In the genomic region with DNA sequence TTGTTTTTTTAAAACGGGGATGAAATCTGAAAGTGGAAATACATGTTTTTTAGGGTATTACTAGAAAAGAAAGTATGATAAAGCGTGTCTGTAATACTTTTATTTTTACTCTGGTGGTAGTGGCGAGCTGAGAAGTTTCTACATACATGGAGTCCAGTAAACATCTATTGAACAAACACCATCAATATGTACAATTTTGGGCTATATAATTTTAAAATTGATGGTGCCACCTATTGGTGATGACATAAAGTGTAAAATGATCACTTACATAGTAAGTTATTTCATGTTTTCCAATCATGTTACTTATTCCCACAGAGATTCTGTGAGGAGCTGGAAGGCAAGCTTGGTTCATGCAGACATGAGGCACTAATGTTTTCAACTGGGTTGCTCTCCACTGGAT, we compare ENCODE assay signal across 8 cellular contexts. TPM values are rescaled to one million over a fixed set of nuclear protein-coding genes. Genes with fewer than 3 reads are reported as not detected.
A peak's percentile ranks its signal among the peaks of the same experiment; 100 is the strongest.
DNase-seq lines count a peak whose midpoint lies in the region; ATAC-seq and TF ChIP-seq lines count a peak whose summit lies in the region.

No MANE protein-coding gene starts in this region.

- no peaks in the 10 kb centered on the region for H4K20me1 ChIP-seq in neural progenitor cell (ENCODE audit: low read depth)

- DNase-seq in activated naive CD8-positive, alpha-beta T cell treated with anti-CD3 and anti-CD28 coated beads, Interleukin-2, amount 10 ng/mL, durations not matched to agents 7 days and 5 days: no peak
- DNase-seq in activated naive CD8-positive, alpha-beta T cell treated with anti-CD3 and anti-CD28 coated beads for 36 hours: no peak
- DNase-seq in NCI-H446 treated with DMSO at 0.1 percent for 48 hours (lab: John Stamatoyannopoulos, UW) (peak; percentile 25), dermis blood vessel endothelial cell (peak; percentile 53), neural progenitor cell (ENCODE audit: low spot score) (no peak), AG08396 (ENCODE audit: low spot score) (no peak), NCI-H146 (lab: John Stamatoyannopoulos, UW) (no peak), mucosa of gallbladder (ENCODE audit: low spot score) (no peak)

- peaks cover 11% of the 10 kb centered on the region for H3K36me3 Mint-ChIP-seq in activated naive CD8-positive, alpha-beta T cell treated with anti-CD3 and anti-CD28 coated beads, Interleukin-2, amount 10 ng/mL, durations not matched to agents 7 days and 5 days
- no peaks in the 10 kb centered on the region for H3K36me3 Mint-ChIP-seq in activated naive CD8-positive, alpha-beta T cell treated with anti-CD3 and anti-CD28 coated beads for 36 hours
- H3K36me3 Mint-ChIP-seq in neural progenitor cell: peaks cover 2% of the 10 kb centered on the region

- no peak overlapping the region for H3K27ac Mint-ChIP-seq in activated naive CD8-positive, alpha-beta T cell treated with anti-CD3 and anti-CD28 coated beads, Interleukin-2, amount 10 ng/mL, durations not matched to agents 7 days and 5 days
- H3K27ac Mint-ChIP-seq in activated naive CD8-positive, alpha-beta T cell treated with anti-CD3 and anti-CD28 coated beads for 36 hours: no peak overlapping the region
- H3K27ac Mint-ChIP-seq in neural progenitor cell: no peak overlapping the region

- no peaks in the 10 kb centered on the region for H3K27me3 Mint-ChIP-seq in activated naive CD8-positive, alpha-beta T cell treated with anti-CD3 and anti-CD28 coated beads, Interleukin-2, amount 10 ng/mL, durations not matched to agents 7 days and 5 days
- H3K27me3 Mint-ChIP-seq in activated naive CD8-positive, alpha-beta T cell treated with anti-CD3 and anti-CD28 coated beads for 36 hours: no peaks in the 10 kb centered on the region
- peaks cover 2% of the 10 kb centered on the region for H3K27me3 Mint-ChIP-seq in neural progenitor cell (ENCODE audit: insufficient read depth, low read depth)

- ATAC-seq in activated naive CD8-positive, alpha-beta T cell treated with anti-CD3 and anti-CD28 coated beads, Interleukin-2, amount 10 ng/mL, durations not matched to agents 7 days and 5 days (ENCODE audit: low read depth): peak; percentile 68

- no peak overlapping the region for H3K4me3 ChIP-seq in neural progenitor cell

- no peaks in the 10 kb centered on the region for H3K27me3 ChIP-seq in neural progenitor cell

- H3K4me1 Mint-ChIP-seq in activated naive CD8-positive, alpha-beta T cell treated with anti-CD3 and anti-CD28 coated beads, Interleukin-2, amount 10 ng/mL, durations not matched to agents 7 days and 5 days: peaks cover 37% of the 10 kb centered on the region
- peaks cover 25% of the 10 kb centered on the region for H3K4me1 Mint-ChIP-seq in activated naive CD8-positive, alpha-beta T cell treated with anti-CD3 and anti-CD28 coated beads for 36 hours
- peaks cover 7% of the 10 kb centered on the region for H3K4me1 Mint-ChIP-seq in neural progenitor cell

- H3K4me1 ChIP-seq in neural progenitor cell: peaks cover 7% of the 10 kb centered on the region

- POLR2A ChIA-PET in activated naive CD8-positive, alpha-beta T cell treated with anti-CD3 and anti-CD28 coated beads, Interleukin-2, amount 10 ng/mL, durations not matched to agents 7 days and 5 days (lab: Charles Lee): interaction anchor here (1.1 to 12.4 kb wide), 3 partner anchors 30 to 131 kb away, joined by 3 to 256 read pairs (median 5); a partner anchor contains a TSS

- peak; percentile 31 for TF ChIP-seq CTCF in neural progenitor cell (IDR thresholded peaks at IDR 0.05)

- no peak overlapping the region for H3K4me2 ChIP-seq in neural progenitor cell

- no peaks in the 10 kb centered on the region for H3K36me3 ChIP-seq in neural progenitor cell

- H3K9me3 Mint-ChIP-seq in activated naive CD8-positive, alpha-beta T cell treated with anti-CD3 and anti-CD28 coated beads, Interleukin-2, amount 10 ng/mL, durations not matched to agents 7 days and 5 days: peaks cover 2% of the 10 kb centered on the region
- no peaks in the 10 kb centered on the region for H3K9me3 Mint-ChIP-seq in activated naive CD8-positive, alpha-beta T cell treated with anti-CD3 and anti-CD28 coated beads for 36 hours
- H3K9me3 Mint-ChIP-seq in neural progenitor cell: no peaks in the 10 kb centered on the region

- no peaks in the 10 kb centered on the region for H3K9me3 ChIP-seq in neural progenitor cell (ENCODE audit: low read depth)

- peaks cover 4% of the 10 kb centered on the region for H3F3A ChIP-seq in neural progenitor cell (ENCODE audit: low read depth)

- H3K4me3 Mint-ChIP-seq in activated naive CD8-positive, alpha-beta T cell treated with anti-CD3 and anti-CD28 coated beads, Interleukin-2, amount 10 ng/mL, durations not matched to agents 7 days and 5 days: no peak overlapping the region
- H3K4me3 Mint-ChIP-seq in activated naive CD8-positive, alpha-beta T cell treated with anti-CD3 and anti-CD28 coated beads for 36 hours: no peak overlapping the region
- no peak overlapping the region for H3K4me3 Mint-ChIP-seq in neural progenitor cell

- no peak overlapping the region for H3K27ac ChIP-seq in neural progenitor cell

- H2AFZ ChIP-seq in neural progenitor cell (replicated peaks): no peak overlapping the region

- no peaks in the 10 kb centered on the region for H3K79me2 ChIP-seq in neural progenitor cell (ENCODE audit: low read depth)

- H3K9ac ChIP-seq in neural progenitor cell: no peak overlapping the region

RNA-seq across cellular contexts. Expression of a gene that starts 31.5 kb away (rescaled TPM):
- 10 to 100 TPM; 71.0 to 78.8 TPM for total RNA-seq in activated naive CD8-positive, alpha-beta T cell treated with anti-CD3 and anti-CD28 coated beads, Interleukin-2, amount 10 ng/mL, durations not matched to agents 7 days and 5 days
- 10 to 100 TPM; 68.3 to 70.3 TPM for total RNA-seq in activated naive CD8-positive, alpha-beta T cell treated with anti-CD3 and anti-CD28 coated beads for 36 hours
- 57.9 and 69.9 TPM in 2 replicates for total RNA-seq in dermis blood vessel endothelial cell
- 13.9 and 17.7 TPM in 2 replicates for total RNA-seq in neural progenitor cell (ENCODE audit: low replicate concordance)
- total RNA-seq in mucosa of gallbladder: 102 TPM

Comparison
In these comparisons a context has a peak if more than half of its experiments do, and no peak if none do; other contexts are left out.
1. DNase-seq: peak in NCI-H446 treated with DMSO at 0.1 percent for 48 hours (single experiment) and dermis blood vessel endothelial cell (single experiment); none in activated naive CD8-positive, alpha-beta T cell treated with anti-CD3 and anti-CD28 coated beads, Interleukin-2, amount 10 ng/mL, durations not matched to agents 7 days and 5 days (single experiment), activated naive CD8-positive, alpha-beta T cell treated with anti-CD3 and anti-CD28 coated beads for 36 hours (single experiment), neural progenitor cell (single experiment), AG08396 (single experiment), NCI-H146 (single experiment) and mucosa of gallbladder (single experiment).